ENCODE assay signal across 8 cellular contexts in genomic region chr16:50666658-50667496, GRCh38. TPM values are rescaled to one million over a fixed set of nuclear protein-coding genes. Genes with fewer than 3 reads are reported as not detected.
DNase-seq lines count a peak whose midpoint lies in the region; ATAC-seq and TF ChIP-seq lines count a peak whose summit lies in the region.

No MANE protein-coding gene starts in this region.

- H3K4me1 ChIP-seq in BE2C = no peaks in the 10 kb centered on the region

- TF ChIP-seq CTCF in GM10266 (IDR thresholded peaks at IDR 0.05; ENCODE audit: control insufficient read depth, insufficient read depth, low read depth, missing control alignments) = peak; percentile 1
- TF ChIP-seq CTCF in BE2C (IDR thresholded peaks at IDR 0.05; ENCODE audit: low read depth, low read length) = no peak

- no peaks in the 10 kb centered on the region; the same call in 1 of the 2 replicates for H3K9me3 ChIP-seq in BE2C

- in situ Hi-C loops in KBM-7 (cut with MboI; ENCODE audit: low pct_unique_long_range_greater_than_20kb, low sequenced_read_pairs) = loop anchor here (25.0 kb wide), 1 partner anchor 280 kb away; no protein-coding TSS in a partner anchor

- H3K27me3 ChIP-seq in BE2C = no peaks in the 10 kb centered on the region

- DNase-seq in GM10266 (ENCODE audit: extremely low spot score) = peak; percentile 77
- peak; percentile 79 for DNase-seq in KBM-7
- peak; percentile 24 for DNase-seq in activated T-helper 1 cell treated with Interleukin-2 at 50 U/mL for 16 hours (ENCODE audit: low read depth)
- peak; percentile 46 for DNase-seq in stimulated activated CD8-positive, alpha-beta memory T cell treated with anti-CD3 and anti-CD28 coated beads, Interleukin-4, amount 100 ng/mL, for 24 hours (ENCODE audit: low read depth)
- no peak for DNase-seq in COLO829 (ENCODE audit: low spot score)
- no peak for DNase-seq in BE2C
- DNase-seq in DMS 273 treated with DMSO at 0.1 percent for 48 hours (lab: John Stamatoyannopoulos, UW) = no peak

- ATAC-seq in GM21528 (IDR thresholded peaks at IDR 0.05; ENCODE audit: low FRiP score, unreplicated experiment) = peak; percentile 80

- no peak overlapping the region for H3K4me3 ChIP-seq in BE2C (ENCODE audit: low read depth, low read length)

- no peaks in the 10 kb centered on the region for H3K36me3 ChIP-seq in BE2C

RNA-seq across cellular contexts. Expression of gene SNX20, which starts 14.2 kb away (rescaled TPM):
- polyA plus RNA-seq in BE2C (2012; ENCODE audit: insufficient read depth, insufficient read length, low read depth) = not detected

RNA-seq across cellular contexts. Expression of gene NOD2, which starts 26.5 kb away (rescaled TPM):
- not detected for polyA plus RNA-seq in BE2C (2012; ENCODE audit: insufficient read depth, insufficient read length, low read depth)

Comparison
In these comparisons a context has a peak if more than half of its experiments do, and no peak if none do; other contexts are left out.
1. DNase-seq: peak in GM10266 (single experiment), KBM-7 (single experiment), activated T-helper 1 cell treated with Interleukin-2 at 50 U/mL for 16 hours (single experiment) and stimulated activated CD8-positive, alpha-beta memory T cell treated with anti-CD3 and anti-CD28 coated beads, Interleukin-4, amount 100 ng/mL, for 24 hours (single experiment); none in COLO829 (single experiment), BE2C (single experiment) and DMS 273 treated with DMSO at 0.1 percent for 48 hours (single experiment).